In genomic region chr15:68372291-68372811, GRCh38 we compare ENCODE assay signal across 9 cellular contexts. TPM values are rescaled to one million over a fixed set of nuclear protein-coding genes. Genes with fewer than 3 reads are reported as not detected.
DNase-seq lines count a peak whose midpoint lies in the region; FAIRE-seq and TF ChIP-seq lines count a peak whose summit lies in the region.
"Had no signal": no experiment of that assay in that cellular context is flagged by ENCODE, and none has a peak within 500 bp of the region (broad histone marks: within the 10 kb centered on the region; RNA-seq: fewer than 3 reads in every experiment).

No MANE protein-coding gene starts in this region.

- H3K4me1 Mint-ChIP-seq in CD4-positive, alpha-beta memory T cell = peaks cover 0 to 2% (median 0%) of the 10 kb centered on the region in 4 donors

- dilution Hi-C loops in keratinocyte (cut with MboI; ENCODE audit: extremely low pct_ligation_motif_present, low sequenced_read_pairs) = no loop called here

- H3K4me1 ChIP-seq in keratinocyte (ENCODE audit: control insufficient read depth, extremely low read depth, insufficient read depth, low read length) = no peaks in the 10 kb centered on the region
- H3K4me1 ChIP-seq in CD4-positive, alpha-beta memory T cell (ENCODE audit: insufficient read depth, low read length) = no peaks in the 10 kb centered on the region

- TF ChIP-seq CTCF in astrocyte of the cerebellum (IDR thresholded peaks at IDR 0.05; ENCODE audit: low read depth, low read length, missing control alignments) (peak; percentile 69), keratinocyte (optimal IDR thresholded peaks at IDR 0.05 in 1 of 3, IDR thresholded peaks at IDR 0.05 in 1 of 3, conservative IDR thresholded peaks at IDR 0.05 in 1 of 3; ENCODE audit: extremely low read depth in 1 of 3, insufficient read depth in 2 of 3, low read length in 3 of 3) (peak; percentile 34 to 60 (median 36)), GM20000 (IDR thresholded peaks at IDR 0.05; ENCODE audit: extremely low read depth, missing control alignments) (no peak)

- peaks cover 21% of the 10 kb centered on the region for H3K27me3 ChIP-seq in keratinocyte (ENCODE audit: control insufficient read depth, extremely low read depth, insufficient read depth, low read length)
- no peaks in the 10 kb centered on the region for H3K27me3 ChIP-seq in CD4-positive, alpha-beta memory T cell (ENCODE audit: insufficient read depth, low read length)

- peaks cover 0 to 2% (median 0%) of the 10 kb centered on the region in 8 donors for H3K9me3 Mint-ChIP-seq in CD4-positive, alpha-beta memory T cell

- no peak overlapping the region for H3K27ac Mint-ChIP-seq in CD4-positive, alpha-beta memory T cell

- no peaks in the 10 kb centered on the region for H3K36me3 Mint-ChIP-seq in CD4-positive, alpha-beta memory T cell

- CTCF ChIA-PET in CD4-positive, alpha-beta memory T cell (lab: Charles Lee; ENCODE audit: partially characterized antibody) = no interaction called here

- in situ Hi-C loops in astrocyte of the cerebellum (cut with HindIII; ENCODE audit: low sequenced_read_pairs) = no loop called here

- no peaks in the 10 kb centered on the region for H3K9me3 ChIP-seq in keratinocyte (ENCODE audit: control insufficient read depth, low read depth, low read length)
- H3K9me3 ChIP-seq in CD4-positive, alpha-beta memory T cell (ENCODE audit: control insufficient read depth in 1 of 2, low read length in 2 of 2) = no peaks in the 10 kb centered on the region

- H3K79me2 ChIP-seq in keratinocyte (ENCODE audit: control insufficient read depth, insufficient read depth, low read length) = no peaks in the 10 kb centered on the region

- no peak for FAIRE-seq in keratinocyte (lab: Jason Lieb, UNC)

- H3K27ac ChIP-seq in keratinocyte (ENCODE audit: control insufficient read depth, insufficient read depth, low read length) = no peak overlapping the region
- H3K27ac ChIP-seq in CD4-positive, alpha-beta memory T cell (ENCODE audit: low read depth, low read length) = no peak overlapping the region

- POLR2A ChIA-PET in CD4-positive, alpha-beta memory T cell (lab: Charles Lee; ENCODE audit: partially characterized antibody) = no interaction called here

- H3K36me3 ChIP-seq in keratinocyte (ENCODE audit: control insufficient read depth in 2 of 2, extremely low read depth in 1 of 2, insufficient read depth in 2 of 2, low read length in 2 of 2) = no peaks in the 10 kb centered on the region
- H3K36me3 ChIP-seq in CD4-positive, alpha-beta memory T cell (ENCODE audit: insufficient read depth, low read length) = no peaks in the 10 kb centered on the region

- H4K20me1 ChIP-seq in keratinocyte (ENCODE audit: control insufficient read depth, extremely low read depth, insufficient read depth, low read length) = no peaks in the 10 kb centered on the region

- DNase-seq in 8988T (peak; percentile 40), HCEC 1CT (peak; percentile 30), astrocyte of the cerebellum (ENCODE audit: low read depth) (peak; percentile 45), keratinocyte (ENCODE audit: low read depth, low spot score) (no peak), T-helper 9 cell (no peak), GM20000 (ENCODE audit: low spot score) (no peak), GM03348 (ENCODE audit: low spot score) (no peak)
- no peak for DNase-seq in CD4-positive, alpha-beta memory T cell
- DNase-seq: stimulated activated CD4-positive, alpha-beta T cell treated with anti-CD3 and anti-CD28 coated beads, Interleukin-4, amount 100 ng/mL, for 4 hours had no signal

- no peak overlapping the region for H3K4me2 ChIP-seq in keratinocyte (ENCODE audit: control insufficient read depth, extremely low read depth, insufficient read depth, low read depth, low read length)

- no peaks in the 10 kb centered on the region for H3K9me1 ChIP-seq in keratinocyte (ENCODE audit: control insufficient read depth, extremely low read depth, insufficient read depth, low read length)

- H3K4me3 Mint-ChIP-seq in CD4-positive, alpha-beta memory T cell = no peak overlapping the region

- H3K9ac ChIP-seq in keratinocyte (ENCODE audit: control insufficient read depth, extremely low read depth, insufficient read depth, low read length) = no peak overlapping the region

- peaks cover 2 to 3% of the 10 kb centered on the region in 2 donors for H3K27me3 Mint-ChIP-seq in CD4-positive, alpha-beta memory T cell

- H3K4me3 ChIP-seq in astrocyte of the cerebellum (ENCODE audit: low read depth, low read length) (no peak overlapping the region), keratinocyte (ENCODE audit: control insufficient read depth in 2 of 3, extremely low read depth in 1 of 3, insufficient read depth in 2 of 3, low read depth in 1 of 3, low read length in 3 of 3) (no peak overlapping the region)
- H3K4me3 ChIP-seq in CD4-positive, alpha-beta memory T cell (ENCODE audit: low read length in 2 of 2) = no peak overlapping the region

- intact Hi-C loops in CD4-positive, alpha-beta memory T cell (cut with micrococcal nuclease) = no loop called here

- no peak overlapping the region for H2AFZ ChIP-seq in keratinocyte (ENCODE audit: control insufficient read depth, low read length)

RNA-seq across cellular contexts. Expression of gene ITGA11, which starts 59.6 kb away (rescaled TPM):
- polyA plus RNA-seq in keratinocyte = not detected in 3 replicates
- not detected for polyA plus RNA-seq in keratinocyte (2011; ENCODE audit: low read depth)
- polyA plus RNA-seq in keratinocyte (2011; cell fraction: cytosol; rRNA removed) = not detected in 2 replicates
- not detected in 2 replicates for polyA plus RNA-seq in keratinocyte (2011; cell fraction: nucleus; rRNA removed)
- 0.07 and 0.09 TPM in 2 replicates for polyA plus RNA-seq in keratinocyte (2012; ENCODE audit: low replicate concordance)
- polyA minus RNA-seq in keratinocyte = not detected in 3 replicates
- polyA minus RNA-seq in keratinocyte (2011; cell fraction: cytosol; rRNA and poly(A)+ RNA removed) = not detected
- not detected in 2 replicates for polyA minus RNA-seq in keratinocyte (2011; cell fraction: nucleus; rRNA and poly(A)+ RNA removed)
- not detected for total RNA-seq in CD4-positive, alpha-beta memory T cell
- polyA plus RNA-seq in CD4-positive, alpha-beta memory T cell = not detected

Comparison
In these comparisons a context has a peak if more than half of its experiments do, and no peak if none do; other contexts are left out.
1. DNase-seq: peak in 8988T (single experiment), HCEC 1CT (single experiment) and astrocyte of the cerebellum (single experiment); none in keratinocyte (single experiment), T-helper 9 cell (single experiment), GM20000 (single experiment), GM03348 (single experiment) and CD4-positive, alpha-beta memory T cell (0 of 5).